ENCODE assay signal across 16 cellular contexts in genomic region chr6:26086214-26086613, GRCh38. TPM values are rescaled to one million over a fixed set of nuclear protein-coding genes. Genes with fewer than 3 reads are reported as not detected.
DNase-seq lines count a peak whose midpoint lies in the region; ATAC-seq, FAIRE-seq and TF ChIP-seq lines count a peak whose summit lies in the region.
"Had no signal": no experiment of that assay in that cellular context is flagged by ENCODE, and none has a peak within 500 bp of the region (broad histone marks: within the 10 kb centered on the region; RNA-seq: fewer than 3 reads in every experiment).

No MANE protein-coding gene starts in this region.

- H3K9me3 Mint-ChIP-seq in activated CD4-positive, alpha-beta T cell treated with anti-CD3 and anti-CD28 coated beads for 36 hours (ENCODE audit: low read depth), result peaks cover 4% of the 10 kb centered on the region
- no peaks in the 10 kb centered on the region for H3K9me3 Mint-ChIP-seq in T-cell
- H3K9me3 Mint-ChIP-seq in activated naive CD4-positive, alpha-beta T cell treated with anti-CD3 and anti-CD28 coated beads, Interleukin-2, amount 50 U/mL, for 24 hours, result no peaks in the 10 kb centered on the region
- peaks cover 12% of the 10 kb centered on the region for H3K9me3 Mint-ChIP-seq in nephron

- intact Hi-C loops in activated CD4-positive, alpha-beta T cell treated with anti-CD3 and anti-CD28 coated beads for 36 hours (cut with DNase I, micrococcal nuclease), result no loop called here

- no peak for TF ChIP-seq POLR2A in H54 (IDR thresholded peaks at IDR 0.05; ENCODE audit: low read depth, low read length)

- peak overlapping the region; percentile 13 for H3K27ac Mint-ChIP-seq in activated CD4-positive, alpha-beta T cell treated with anti-CD3 and anti-CD28 coated beads for 36 hours
- H3K27ac Mint-ChIP-seq in T-cell, result peak overlapping the region; percentile 86 to 90
- H3K27ac Mint-ChIP-seq in activated naive CD4-positive, alpha-beta T cell treated with anti-CD3 and anti-CD28 coated beads, Interleukin-2, amount 50 U/mL, for 24 hours, result no peak overlapping the region
- peak overlapping the region; percentile 78 to 96 (median 87) for H3K27ac Mint-ChIP-seq in nephron
- H3K27ac Mint-ChIP-seq: GM23338; stimulated activated naive CD8-positive, alpha-beta T cell treated with anti-CD3 and anti-CD28 coated beads, Interleukin-15, Interleukin-2, amounts not matched to agents 100 ng/mL and 50 ng/mL, for 24 hours had no signal

- FAIRE-seq in H54 (lab: Jason Lieb, UNC), result no peak

- POLR2A ChIA-PET in activated CD4-positive, alpha-beta T cell treated with anti-CD3 and anti-CD28 coated beads for 36 hours (lab: Charles Lee), result interaction anchor here (0.6 to 2.3 kb wide), 8 partner anchors 18 to 109 kb away, joined by 3 to 12 read pairs (median 3); a partner anchor contains a TSS
- POLR2A ChIA-PET in T-cell (lab: Charles Lee), result interaction anchor here (0.5 to 3.1 kb wide), 24 partner anchors 10 to 1065 kb away, joined by 3 to 19 read pairs (median 4); a partner anchor contains a TSS

- peak; percentile 48 for DNase-seq in activated CD4-positive, alpha-beta T cell treated with anti-CD3 and anti-CD28 coated beads for 36 hours
- no peak for DNase-seq in activated CD4-positive, alpha-beta T cell treated with anti-CD3 and anti-CD28 coated beads for 1 hour
- DNase-seq in T-cell (peak in 30 of 34 experiments; percentile 8 to 69 (median 38)), H54 (ENCODE audit: insufficient read length, low spot score) (no peak)
- DNase-seq: 8988T, cortex of kidney, left cardiac atrium, NCI-H1930, NCI-H526, Peyer's patch had no signal

- H3K4me1 Mint-ChIP-seq in activated CD4-positive, alpha-beta T cell treated with anti-CD3 and anti-CD28 coated beads for 36 hours, result peaks cover 19% of the 10 kb centered on the region
- H3K4me1 Mint-ChIP-seq in T-cell (peaks cover 31 to 44% (median 32%) of the 10 kb centered on the region in 3 donors), nephron (peaks cover 21% of the 10 kb centered on the region)
- peaks cover 30% of the 10 kb centered on the region for H3K4me1 Mint-ChIP-seq in activated naive CD4-positive, alpha-beta T cell treated with anti-CD3 and anti-CD28 coated beads, Interleukin-2, amount 50 U/mL, for 24 hours

- H3K36me3 Mint-ChIP-seq in activated CD4-positive, alpha-beta T cell treated with anti-CD3 and anti-CD28 coated beads for 36 hours (ENCODE audit: low read depth), result peaks cover 5% of the 10 kb centered on the region
- H3K36me3 Mint-ChIP-seq in T-cell (peaks cover 3% of the 10 kb centered on the region), nephron (ENCODE audit: low read depth) (no peaks in the 10 kb centered on the region)
- no peaks in the 10 kb centered on the region for H3K36me3 Mint-ChIP-seq in activated naive CD4-positive, alpha-beta T cell treated with anti-CD3 and anti-CD28 coated beads, Interleukin-2, amount 50 U/mL, for 24 hours

- ATAC-seq in activated CD4-positive, alpha-beta T cell treated with anti-CD3 and anti-CD28 coated beads for 36 hours, result peak; percentile 90
- ATAC-seq in T-cell (replicated peaks in 1 of 4) (peak; percentile 98 to 99 (median 98)), GM19328 (IDR thresholded peaks at IDR 0.05; ENCODE audit: unreplicated experiment) (no peak), GM21526 (IDR thresholded peaks at IDR 0.05; ENCODE audit: low FRiP score, unreplicated experiment) (no peak)
- ATAC-seq: GM23338, left cardiac atrium had no signal

- CTCF ChIA-PET in activated CD4-positive, alpha-beta T cell treated with anti-CD3 and anti-CD28 coated beads for 36 hours (lab: Charles Lee), result interaction anchor here (0.6 to 4.8 kb wide), 8 partner anchors 8 to 49 kb away, joined by 3 to 55 read pairs (median 4); no protein-coding TSS in a partner anchor
- CTCF ChIA-PET in T-cell (lab: Charles Lee), result interaction anchor here (0.5 to 3.5 kb wide), 19 partner anchors 9 to 1041 kb away, joined by 3 to 39 read pairs (median 6); a partner anchor contains a TSS

- H3K27me3 Mint-ChIP-seq in activated CD4-positive, alpha-beta T cell treated with anti-CD3 and anti-CD28 coated beads for 36 hours, result no peaks in the 10 kb centered on the region
- H3K27me3 Mint-ChIP-seq in T-cell (no peaks in the 10 kb centered on the region), nephron (ENCODE audit: low read depth) (no peaks in the 10 kb centered on the region)
- no peaks in the 10 kb centered on the region for H3K27me3 Mint-ChIP-seq in activated naive CD4-positive, alpha-beta T cell treated with anti-CD3 and anti-CD28 coated beads, Interleukin-2, amount 50 U/mL, for 24 hours
- H3K27me3 Mint-ChIP-seq: stimulated activated naive CD8-positive, alpha-beta T cell treated with anti-CD3 and anti-CD28 coated beads, Interleukin-15, Interleukin-2, amounts not matched to agents 100 ng/mL and 50 ng/mL, for 24 hours had no signal

- TF ChIP-seq CTCF in nephron (IDR thresholded peaks at IDR 0.05; ENCODE audit: unreplicated experiment in 3 of 3), result no peak

- H3K4me3 Mint-ChIP-seq in activated CD4-positive, alpha-beta T cell treated with anti-CD3 and anti-CD28 coated beads for 36 hours, result no peak overlapping the region
- peak overlapping the region; percentile 86 to 87 (median 86) for H3K4me3 Mint-ChIP-seq in T-cell
- H3K4me3 Mint-ChIP-seq in activated naive CD4-positive, alpha-beta T cell treated with anti-CD3 and anti-CD28 coated beads, Interleukin-2, amount 50 U/mL, for 24 hours, result peak overlapping the region; percentile 84
- peak overlapping the region in 2 of 3 experiments; percentile 22 to 92 for H3K4me3 Mint-ChIP-seq in nephron

RNA-seq across cellular contexts. Expression of gene HFE, which starts 1.0 kb away (rescaled TPM):
- total RNA-seq in activated CD4-positive, alpha-beta T cell treated with anti-CD3 and anti-CD28 coated beads for 36 hours, result 1 to 10 TPM; 1.1 to 1.4 TPM
- 1 to 10 TPM; 1.0 to 2.4 (median 1.8) TPM for total RNA-seq in T-cell

Comparison
In these comparisons a context has a peak if more than half of its experiments do, and no peak if none do; other contexts are left out.
1. DNase-seq: peak in activated CD4-positive, alpha-beta T cell treated with anti-CD3 and anti-CD28 coated beads for 36 hours (single experiment) and T-cell (30 of 34); none in activated CD4-positive, alpha-beta T cell treated with anti-CD3 and anti-CD28 coated beads for 1 hour (single experiment) and H54 (single experiment).
2. ATAC-seq: peak in activated CD4-positive, alpha-beta T cell treated with anti-CD3 and anti-CD28 coated beads for 36 hours (single experiment) and T-cell (4 of 4); none in GM19328 (single experiment) and GM21526 (single experiment).